In genomic region chr3:15319575-15319974, GRCh38 we compare ENCODE assay signal across 9 cellular contexts. TPM values are rescaled to one million over a fixed set of nuclear protein-coding genes. Genes with fewer than 3 reads are reported as not detected.
DNase-seq lines count a peak whose midpoint lies in the region; ATAC-seq and TF ChIP-seq lines count a peak whose summit lies in the region.
"Had no signal": no experiment of that assay in that cellular context is flagged by ENCODE, and none has a peak within 500 bp of the region (broad histone marks: within the 10 kb centered on the region; RNA-seq: fewer than 3 reads in every experiment).

No MANE protein-coding gene starts in this region.

- H3K9me3 ChIP-seq in gastroesophageal sphincter (no peaks in the 10 kb centered on the region), colonic mucosa (no peaks in the 10 kb centered on the region)
- H3K9me3 ChIP-seq: SJCRH30 had no signal

- no peaks in the 10 kb centered on the region for H3K27me3 Mint-ChIP-seq in T-cell
- no peaks in the 10 kb centered on the region for H3K27me3 Mint-ChIP-seq in activated CD8-positive, alpha-beta T cell treated with anti-CD3 and anti-CD28 coated beads, Interleukin-2, amount 10 ng/mL, durations not matched to agents 7 days and 5 days (ENCODE audit: low read depth)

- in situ Hi-C loops in G401 (cut with HindIII; ENCODE audit: low sequenced_read_pairs), result no loop called here

- TF ChIP-seq CTCF in gastroesophageal sphincter (IDR thresholded peaks at IDR 0.05) (no peak), colonic mucosa (IDR thresholded peaks at IDR 0.05) (no peak)

- no peak for TF ChIP-seq EP300 in gastroesophageal sphincter (IDR thresholded peaks at IDR 0.05)

- no peak overlapping the region for H3K4me3 ChIP-seq in gastroesophageal sphincter
- no peak overlapping the region for H3K4me3 ChIP-seq in colonic mucosa
- H3K4me3 ChIP-seq: SJCRH30 had no signal

- ATAC-seq in T-cell (replicated peaks in 1 of 4) (no peak), gastroesophageal sphincter (peak; percentile 81), sciatic nerve (peak; percentile 81), GM21576 (IDR thresholded peaks at IDR 0.05; ENCODE audit: unreplicated experiment) (no peak)
- ATAC-seq in activated CD8-positive, alpha-beta T cell treated with anti-CD3 and anti-CD28 coated beads, Interleukin-2, amount 10 ng/mL, durations not matched to agents 7 days and 5 days, result no peak

- H3K4me3 Mint-ChIP-seq in T-cell, result peak overlapping the region in 2 of 3 donors; percentile 17 to 21
- H3K4me3 Mint-ChIP-seq in activated CD8-positive, alpha-beta T cell treated with anti-CD3 and anti-CD28 coated beads, Interleukin-2, amount 10 ng/mL, durations not matched to agents 7 days and 5 days, result no peak overlapping the region

- CTCF ChIA-PET in T-cell (lab: Charles Lee), result interaction anchor here in 1 of 2 donors (0.7 to 1.9 kb wide), 7 partner anchors 9 to 60 kb away, joined by 3 to 14 read pairs (median 3); partner anchors contain the start of gene SH3BP5
- CTCF ChIA-PET in activated CD8-positive, alpha-beta T cell treated with anti-CD3 and anti-CD28 coated beads, Interleukin-2, amount 10 ng/mL, durations not matched to agents 7 days and 5 days (lab: Charles Lee), result interaction anchor here (0.6 to 2.9 kb wide), 5 partner anchors 9 to 52 kb away, joined by 3 to 15 read pairs (median 9); partner anchors contain the start of gene SH3BP5

- intact Hi-C loops in sciatic nerve (cut with DNase I) (no loop called here), colonic mucosa (cut with DNase I) (no loop called here)

- peaks cover 10% of the 10 kb centered on the region for H3K36me3 Mint-ChIP-seq in T-cell
- H3K36me3 Mint-ChIP-seq in activated CD8-positive, alpha-beta T cell treated with anti-CD3 and anti-CD28 coated beads, Interleukin-2, amount 10 ng/mL, durations not matched to agents 7 days and 5 days (ENCODE audit: low read depth), result no peaks in the 10 kb centered on the region

- no peaks in the 10 kb centered on the region for H3K36me3 ChIP-seq in gastroesophageal sphincter
- H3K36me3 ChIP-seq in colonic mucosa, result no peaks in the 10 kb centered on the region
- H3K36me3 ChIP-seq: SJCRH30 had no signal

- peak overlapping the region in 1 of 2 donors; percentile 41 for H3K9ac ChIP-seq in colonic mucosa (ENCODE audit: low read depth in 2 of 2, low read length in 2 of 2)

- H3K27ac ChIP-seq in gastroesophageal sphincter (peak overlapping the region; percentile 41 to 90 (median 64)), colonic mucosa (no peak overlapping the region)
- H3K27ac ChIP-seq: SJCRH30 had no signal

- WGBS in gastroesophageal sphincter (ENCODE audit: low coverage in 1 of 2), 2 donors, result 28 to 47% methylated on average over 4 of the region's 4 CpGs

- H3K27ac Mint-ChIP-seq in T-cell, result peak overlapping the region; percentile 80 to 88
- H3K27ac Mint-ChIP-seq in activated CD8-positive, alpha-beta T cell treated with anti-CD3 and anti-CD28 coated beads, Interleukin-2, amount 10 ng/mL, durations not matched to agents 7 days and 5 days, result no peak overlapping the region

- H3K4me1 ChIP-seq in gastroesophageal sphincter (peaks cover 0 to 86% (median 36%) of the 10 kb centered on the region in 3 donors), colonic mucosa (no peaks in the 10 kb centered on the region)

- POLR2A ChIA-PET in T-cell (lab: Charles Lee), result interaction anchor here in 1 of 2 donors (0.6 to 0.7 kb wide), 3 partner anchors 21 to 33 kb away, joined by 3 to 4 read pairs (median 3); no protein-coding TSS in a partner anchor
- POLR2A ChIA-PET in activated CD8-positive, alpha-beta T cell treated with anti-CD3 and anti-CD28 coated beads, Interleukin-2, amount 10 ng/mL, durations not matched to agents 7 days and 5 days (lab: Charles Lee), result no interaction called here

- no peaks in the 10 kb centered on the region for H3K9me3 Mint-ChIP-seq in T-cell
- no peaks in the 10 kb centered on the region for H3K9me3 Mint-ChIP-seq in activated CD8-positive, alpha-beta T cell treated with anti-CD3 and anti-CD28 coated beads, Interleukin-2, amount 10 ng/mL, durations not matched to agents 7 days and 5 days (ENCODE audit: insufficient read depth)

- no peak for TF ChIP-seq POLR2A in gastroesophageal sphincter (IDR thresholded peaks at IDR 0.05)

- H3K27me3 ChIP-seq in gastroesophageal sphincter, result no peaks in the 10 kb centered on the region
- H3K27me3 ChIP-seq in colonic mucosa, result no peaks in the 10 kb centered on the region
- H3K27me3 ChIP-seq: SJCRH30 had no signal

- DNase-seq in G401 (ENCODE audit: low spot score), result peak; percentile 53
- no peak for DNase-seq in T-cell
- peak; percentile 75 for DNase-seq in sciatic nerve (ENCODE audit: low spot score)
- no peak for DNase-seq in colonic mucosa
- no peak for DNase-seq in C1 segment of cervical spinal cord (lab: John Stamatoyannopoulos, UW)
- no peak for DNase-seq in activated CD8-positive, alpha-beta T cell treated with anti-CD3 and anti-CD28 coated beads, Interleukin-2, amount 10 ng/mL, durations not matched to agents 7 days and 5 days
- DNase-seq: SJCRH30 had no signal

- H3K4me1 Mint-ChIP-seq in T-cell, result peaks cover 70 to 86% (median 81%) of the 10 kb centered on the region in 3 donors
- peaks cover 26% of the 10 kb centered on the region for H3K4me1 Mint-ChIP-seq in activated CD8-positive, alpha-beta T cell treated with anti-CD3 and anti-CD28 coated beads, Interleukin-2, amount 10 ng/mL, durations not matched to agents 7 days and 5 days (ENCODE audit: low read depth)

RNA-seq across cellular contexts. Expression of gene SH3BP5, which starts 12.8 kb away (rescaled TPM):
- 5.1 and 5.6 TPM in 2 replicates for total RNA-seq in G401 (2014; rRNA removed; shearing (Covaris generic))
- total RNA-seq in T-cell (10 to 100 TPM; 25.0 to 66.7 (median 41.7) TPM), gastroesophageal sphincter (10 to 100 TPM; 23.5 to 56.4 (median 35.0) TPM), sciatic nerve (143 TPM), colonic mucosa (1 to 10 TPM; 5.5 to 9.3 TPM)
- total RNA-seq in activated CD8-positive, alpha-beta T cell treated with anti-CD3 and anti-CD28 coated beads, Interleukin-2, amount 10 ng/mL, durations not matched to agents 7 days and 5 days, result 10 to 100 TPM; 12.6 to 15.0 TPM

Comparison
In these comparisons a context has a peak if more than half of its experiments do, and no peak if none do; other contexts are left out.
1. DNase-seq: peak in G401 (single experiment) and sciatic nerve (single experiment); none in T-cell (0 of 34), colonic mucosa (single experiment), C1 segment of cervical spinal cord (0 of 14) and activated CD8-positive, alpha-beta T cell treated with anti-CD3 and anti-CD28 coated beads, Interleukin-2, amount 10 ng/mL, durations not matched to agents 7 days and 5 days (single experiment).
2. ATAC-seq: peak in gastroesophageal sphincter (single experiment) and sciatic nerve (single experiment); none in T-cell (0 of 4), GM21576 (single experiment) and activated CD8-positive, alpha-beta T cell treated with anti-CD3 and anti-CD28 coated beads, Interleukin-2, amount 10 ng/mL, durations not matched to agents 7 days and 5 days (single experiment).